2 cellular contexts compared by ENCODE assay signal in genomic region chr5:166907314-166907713, GRCh38.
TF ChIP-seq lines count a peak whose summit lies in the region.

No MANE protein-coding gene starts in this region.

TF ChIP-seq in SK-N-SH treated with all-trans-retinoic acid at 6 μM for 48 hours, 23 proteins besides CTCF, POLR2A, EP300 and RAD21 (continued from another document):
- TF ChIP-seq CSRNP3 (CRISPR knock-in tag; IDR thresholded peaks at IDR 0.05) (no peak), RARB (CRISPR knock-in tag; IDR thresholded peaks at IDR 0.05) (no peak)
TF ChIP-seq in SK-N-SH treated with all-trans-retinoic acid at 6 μM for 48 hours: peak in this region for 2.

TF ChIP-seq in SK-N-SH, 30 proteins besides CTCF, POLR2A, EP300 and RAD21 (continued from another document):
- no peak for TF ChIP-seq REST (IDR thresholded peaks at IDR 0.05; ENCODE audit: low read depth, low read length)
- no peak for TF ChIP-seq RFX5 (IDR thresholded peaks at IDR 0.05; ENCODE audit: low read length)
- no peak for TF ChIP-seq TEAD4 (IDR thresholded peaks at IDR 0.05; ENCODE audit: borderline replicate concordance, insufficient read depth)
